ENCODE assay signal across 16 cellular contexts in genomic region chrX:113790987-113791386, GRCh38.
"Had no signal": no experiment of that assay in that cellular context is flagged by ENCODE, and none has a peak within 500 bp of the region (broad histone marks: within the 10 kb centered on the region; RNA-seq: fewer than 3 reads in every experiment).

No MANE protein-coding gene starts in this region.

- DNase-seq: dorsolateral prefrontal cortex; effector CD4-positive, alpha-beta T cell; gastrocnemius medialis; head of caudate nucleus; left ventricle myocardium superior; lower lobe of right lung; natural killer cell; right lobe of liver; stimulated activated CD4-positive, alpha-beta T cell treated with anti-CD3 and anti-CD28 coated beads, Interleukin-2, amount 100 ng/mL, for 24 hours; stimulated activated CD4-positive, alpha-beta T cell treated with anti-CD3 and anti-CD28 coated beads, Interleukin-4, amount 100 ng/mL, for 24 hours; stimulated activated naive CD4-positive, alpha-beta T cell treated with Interleukin-2 at 50 U/mL for 16 hours; stomach; upper lobe of left lung had no signal

- H3K36me3 Mint-ChIP-seq: natural killer cell; stimulated activated effector memory CD8-positive, alpha-beta T cell treated with anti-CD3 and anti-CD28 coated beads, Interleukin-12 subunit alpha, Interleukin-12 subunit beta, amount 100 ng/mL, for 72 hours had no signal

- H3K4me1 Mint-ChIP-seq: natural killer cell; neural crest cell; stimulated activated effector memory CD8-positive, alpha-beta T cell treated with anti-CD3 and anti-CD28 coated beads, Interleukin-12 subunit alpha, Interleukin-12 subunit beta, amount 100 ng/mL, for 72 hours had no signal

- H3K27ac Mint-ChIP-seq: natural killer cell; progenitor cell of endocrine pancreas; stimulated activated effector memory CD8-positive, alpha-beta T cell treated with anti-CD3 and anti-CD28 coated beads, Interleukin-12 subunit alpha, Interleukin-12 subunit beta, amount 100 ng/mL, for 72 hours had no signal

- H3K27me3 Mint-ChIP-seq: progenitor cell of endocrine pancreas had no signal

- ATAC-seq: gastrocnemius medialis; left ventricle myocardium superior; lower lobe of right lung; natural killer cell; right lobe of liver; stimulated activated effector memory CD8-positive, alpha-beta T cell treated with anti-CD3 and anti-CD28 coated beads, Interleukin-12 subunit alpha, Interleukin-12 subunit beta, amount 100 ng/mL, for 72 hours had no signal

- H3K9me3 Mint-ChIP-seq: neural crest cell had no signal

- H3K4me3 Mint-ChIP-seq: natural killer cell; neural crest cell; stimulated activated effector memory CD8-positive, alpha-beta T cell treated with anti-CD3 and anti-CD28 coated beads, Interleukin-12 subunit alpha, Interleukin-12 subunit beta, amount 100 ng/mL, for 72 hours had no signal
